ENCODE assay signal across 1 cellular context in genomic region chr9:136823136-136824046, GRCh38.
TF ChIP-seq lines count a peak whose summit lies in the region.

No MANE protein-coding gene starts in this region.

TF ChIP-seq in HepG2, 621 proteins besides CTCF, POLR2A, EP300 and RAD21:
- TF ChIP-seq, protein P1, sequence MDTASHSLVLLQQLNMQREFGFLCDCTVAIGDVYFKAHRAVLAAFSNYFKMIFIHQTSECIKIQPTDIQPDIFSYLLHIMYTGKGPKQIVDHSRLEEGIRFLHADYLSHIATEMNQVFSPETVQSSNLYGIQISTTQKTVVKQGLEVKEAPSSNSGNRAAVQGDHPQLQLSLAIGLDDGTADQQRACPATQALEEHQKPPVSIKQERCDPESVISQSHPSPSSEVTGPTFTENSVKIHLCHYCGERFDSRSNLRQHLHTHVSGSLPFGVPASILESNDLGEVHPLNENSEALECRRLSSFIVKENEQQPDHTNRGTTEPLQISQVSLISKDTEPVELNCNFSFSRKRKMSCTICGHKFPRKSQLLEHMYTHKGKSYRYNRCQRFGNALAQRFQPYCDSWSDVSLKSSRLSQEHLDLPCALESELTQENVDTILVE (CRISPR knock-in tag; IDR thresholded peaks at IDR 0.05), result no peak
- TF ChIP-seq RBM22 (optimal IDR thresholded peaks at IDR 0.05; ENCODE audit: low read length), result peak; percentile 64
